In the genomic region with DNA sequence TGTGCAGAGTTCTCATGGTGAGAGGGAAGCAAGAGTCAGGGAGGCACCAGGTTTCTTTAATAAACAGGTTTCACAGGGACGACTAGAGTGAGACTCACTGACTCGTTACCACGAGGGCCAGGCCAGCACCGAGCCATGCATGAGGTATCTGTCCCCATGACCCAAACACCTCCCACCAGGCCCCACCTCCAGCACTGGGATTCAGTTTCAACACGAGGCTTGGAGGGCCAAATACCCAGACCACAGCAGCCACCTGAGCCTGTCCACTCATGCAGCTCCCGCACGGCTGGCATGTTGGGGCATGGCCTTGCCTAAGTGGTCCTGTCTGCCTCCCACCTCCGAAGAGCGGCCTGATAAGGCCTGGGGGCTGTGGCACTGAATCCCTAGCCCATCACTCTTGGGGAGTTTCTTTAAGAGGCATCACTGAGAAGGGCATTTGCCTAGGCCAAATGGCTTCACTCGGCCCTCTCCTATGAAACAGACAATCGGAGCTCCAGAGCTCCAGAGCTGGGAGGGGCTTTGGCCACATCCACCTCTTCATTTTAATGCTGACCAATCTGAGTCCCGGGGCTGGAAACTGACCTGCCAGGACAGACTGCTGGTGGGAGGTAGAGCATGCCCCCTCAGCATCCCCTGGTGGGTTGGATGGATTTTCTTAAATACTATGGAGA, we compare ENCODE assay signal across 28 cellular contexts.
A peak's percentile ranks its signal among the peaks of the same experiment; 100 is the strongest.
DNase-seq lines count a peak whose midpoint lies in the region; ATAC-seq and TF ChIP-seq lines count a peak whose summit lies in the region.
"Had no signal": no experiment of that assay in that cellular context is flagged by ENCODE, and none has a peak within 500 bp of the region (broad histone marks: within the 10 kb centered on the region; RNA-seq: fewer than 3 reads in every experiment).

No MANE protein-coding gene starts in this region.

- no peaks in the 10 kb centered on the region for H3K27me3 ChIP-seq in naive thymus-derived CD4-positive, alpha-beta T cell (ENCODE audit: control insufficient read depth in 2 of 2, insufficient read depth in 2 of 2, low read length in 2 of 2)
- H3K27me3 ChIP-seq: body of pancreas had no signal

- peaks cover 13% of the 10 kb centered on the region for H3K36me3 Mint-ChIP-seq in T-helper 2 cell treated with Interferon-gamma antibody and Interleukin-4, amounts not matched to agents 5 μg/mL and 100 μg/mL, for 36 hours (ENCODE audit: low read depth)
- peaks cover 9% of the 10 kb centered on the region for H3K36me3 Mint-ChIP-seq in natural killer cell
- H3K36me3 Mint-ChIP-seq in natural killer cell treated with Interleukin-12 subunit alpha and Interleukin-12 subunit beta and Interleukin-15 and Interleukin-18, amount 100 ng/mL, for 72 hours: peaks cover 18% of the 10 kb centered on the region
- peaks cover 13% of the 10 kb centered on the region for H3K36me3 Mint-ChIP-seq in activated naive CD8-positive, alpha-beta T cell treated with anti-CD3 and anti-CD28 coated beads, Interleukin-2, amount 50 U/mL, for 24 hours (ENCODE audit: low read depth)
- H3K36me3 Mint-ChIP-seq in naive thymus-derived CD4-positive, alpha-beta T cell: peaks cover 0 to 24% (median 0%) of the 10 kb centered on the region in 5 donors
- H3K36me3 Mint-ChIP-seq: memory B cell, T-cell had no signal

- H3K27me3 Mint-ChIP-seq in T-helper 2 cell treated with Interferon-gamma antibody and Interleukin-4, amounts not matched to agents 5 μg/mL and 100 μg/mL, for 36 hours (ENCODE audit: low read depth): peaks cover 24% of the 10 kb centered on the region
- peaks cover 26 to 39% of the 10 kb centered on the region in 2 donors for H3K27me3 Mint-ChIP-seq in natural killer cell (ENCODE audit: low read depth in 2 of 2)
- peaks cover 27 to 40% of the 10 kb centered on the region in 2 donors for H3K27me3 Mint-ChIP-seq in natural killer cell treated with Interleukin-12 subunit alpha and Interleukin-12 subunit beta and Interleukin-15 and Interleukin-18, amount 100 ng/mL, for 72 hours
- H3K27me3 Mint-ChIP-seq in activated naive CD8-positive, alpha-beta T cell treated with anti-CD3 and anti-CD28 coated beads, Interleukin-2, amount 50 U/mL, for 24 hours: peaks cover 19% of the 10 kb centered on the region
- peaks cover 0 to 25% (median 10%) of the 10 kb centered on the region in 5 donors for H3K27me3 Mint-ChIP-seq in naive thymus-derived CD4-positive, alpha-beta T cell

- H3K4me1 ChIP-seq in naive thymus-derived CD4-positive, alpha-beta T cell (ENCODE audit: control insufficient read depth in 2 of 2, insufficient read depth in 2 of 2, low read length in 2 of 2): peaks cover 14 to 19% of the 10 kb centered on the region in 2 donors
- H3K4me1 ChIP-seq: HAP-1, heart left ventricle had no signal

- H3K4me3 Mint-ChIP-seq in T-helper 2 cell treated with Interferon-gamma antibody and Interleukin-4, amounts not matched to agents 5 μg/mL and 100 μg/mL, for 36 hours: no peak overlapping the region
- no peak overlapping the region for H3K4me3 Mint-ChIP-seq in natural killer cell
- H3K4me3 Mint-ChIP-seq in natural killer cell treated with Interleukin-12 subunit alpha and Interleukin-12 subunit beta and Interleukin-15 and Interleukin-18, amount 100 ng/mL, for 72 hours: no peak overlapping the region
- H3K4me3 Mint-ChIP-seq in activated naive CD8-positive, alpha-beta T cell treated with anti-CD3 and anti-CD28 coated beads, Interleukin-2, amount 50 U/mL, for 24 hours: no peak overlapping the region
- no peak overlapping the region for H3K4me3 Mint-ChIP-seq in naive thymus-derived CD4-positive, alpha-beta T cell
- H3K4me3 Mint-ChIP-seq: activated CD4-positive, alpha-beta T cell treated with anti-CD3 and anti-CD28 coated beads for 36 hours; memory B cell; T-cell had no signal

- H3K4me3 ChIP-seq in naive thymus-derived CD4-positive, alpha-beta T cell (ENCODE audit: low read length): no peak overlapping the region
- H3K4me3 ChIP-seq: body of pancreas, HAP-1, heart left ventricle, smooth muscle cell had no signal

- POLR2A ChIA-PET in naive thymus-derived CD4-positive, alpha-beta T cell (lab: Charles Lee): interaction anchor here (0.6 to 1.6 kb wide), 3 partner anchors 17 to 26 kb away, joined by 3 read pairs; no protein-coding TSS in a partner anchor

- TF ChIP-seq CTCF in natural killer cell (IDR thresholded peaks at IDR 0.05): no peak

- H3K4me1 Mint-ChIP-seq in T-helper 2 cell treated with Interferon-gamma antibody and Interleukin-4, amounts not matched to agents 5 μg/mL and 100 μg/mL, for 36 hours (ENCODE audit: low read depth): peaks cover 41% of the 10 kb centered on the region
- H3K4me1 Mint-ChIP-seq in natural killer cell: peaks cover 11 to 24% of the 10 kb centered on the region in 2 donors
- peaks cover 24 to 29% of the 10 kb centered on the region in 2 donors for H3K4me1 Mint-ChIP-seq in natural killer cell treated with Interleukin-12 subunit alpha and Interleukin-12 subunit beta and Interleukin-15 and Interleukin-18, amount 100 ng/mL, for 72 hours (ENCODE audit: low read depth in 2 of 2)
- H3K4me1 Mint-ChIP-seq in activated naive CD8-positive, alpha-beta T cell treated with anti-CD3 and anti-CD28 coated beads, Interleukin-2, amount 50 U/mL, for 24 hours: peaks cover 60% of the 10 kb centered on the region
- H3K4me1 Mint-ChIP-seq in naive thymus-derived CD4-positive, alpha-beta T cell: peaks cover 12 to 45% (median 40%) of the 10 kb centered on the region in 7 donors
- H3K4me1 Mint-ChIP-seq: memory B cell had no signal

- intact Hi-C loops in natural killer cell (cut with micrococcal nuclease): no loop called here
- intact Hi-C loops in naive thymus-derived CD4-positive, alpha-beta T cell (cut with micrococcal nuclease): loop anchor here in 1 of 2 donors (5.0 kb wide), 1 partner anchor 358 kb away; no protein-coding TSS in a partner anchor

- peaks cover 0 to 4% (median 0%) of the 10 kb centered on the region in 3 experiments for H3K9me3 ChIP-seq in naive thymus-derived CD4-positive, alpha-beta T cell (ENCODE audit: control insufficient read depth in 2 of 3, low read length in 3 of 3)
- H3K9me3 ChIP-seq: body of pancreas, HAP-1 had no signal

- no peak overlapping the region for H3K27ac Mint-ChIP-seq in T-helper 2 cell treated with Interferon-gamma antibody and Interleukin-4, amounts not matched to agents 5 μg/mL and 100 μg/mL, for 36 hours
- no peak overlapping the region for H3K27ac Mint-ChIP-seq in natural killer cell
- H3K27ac Mint-ChIP-seq in natural killer cell treated with Interleukin-12 subunit alpha and Interleukin-12 subunit beta and Interleukin-15 and Interleukin-18, amount 100 ng/mL, for 72 hours: peak overlapping the region in 1 of 2 donors; percentile 31
- peak overlapping the region; percentile 53 for H3K27ac Mint-ChIP-seq in activated naive CD8-positive, alpha-beta T cell treated with anti-CD3 and anti-CD28 coated beads, Interleukin-2, amount 50 U/mL, for 24 hours
- H3K27ac Mint-ChIP-seq in naive thymus-derived CD4-positive, alpha-beta T cell: no peak overlapping the region
- H3K27ac Mint-ChIP-seq: activated CD4-positive, alpha-beta T cell treated with anti-CD3 and anti-CD28 coated beads for 36 hours; memory B cell; T-cell had no signal

- no peaks in the 10 kb centered on the region for H3K36me3 ChIP-seq in naive thymus-derived CD4-positive, alpha-beta T cell (ENCODE audit: control insufficient read depth in 2 of 3, insufficient read depth in 3 of 3, low read length in 3 of 3)
- H3K36me3 ChIP-seq: HAP-1, heart left ventricle had no signal

- CTCF ChIA-PET in naive thymus-derived CD4-positive, alpha-beta T cell (lab: Charles Lee): no interaction called here

- peak; percentile 7 for DNase-seq in T-helper 2 cell treated with Interferon-gamma antibody and Interleukin-4, amounts not matched to agents 5 μg/mL and 100 μg/mL, for 36 hours (ENCODE audit: low spot score)
- DNase-seq in T-helper 2 cell: no peak
- DNase-seq in natural killer cell: peak; percentile 7
- DNase-seq in natural killer cell treated with Interleukin-12 subunit alpha and Interleukin-12 subunit beta and Interleukin-15 and Interleukin-18, amount 100 ng/mL, for 72 hours (ENCODE audit: low spot score): no peak
- DNase-seq in activated naive CD8-positive, alpha-beta T cell treated with anti-CD3 and anti-CD28 coated beads, Interleukin-2, amount 50 U/mL, for 24 hours: no peak
- DNase-seq in stimulated activated CD8-positive, alpha-beta memory T cell treated with anti-CD3 and anti-CD28 coated beads, Interleukin-4, amount 100 ng/mL, for 48 hours: peak; percentile 38
- no peak for DNase-seq in effector CD4-positive, alpha-beta T cell
- no peak for DNase-seq in naive thymus-derived CD4-positive, alpha-beta T cell
- DNase-seq: body of pancreas; CD4-positive, alpha-beta memory T cell; DMS 273 treated with DMSO at 0.1 percent for 48 hours; effector memory CD4-positive, alpha-beta T cell; erythroblast; foreskin fibroblast; Karpas-422; MV-4-11; NCI-H1694; NCI-H524; occipital lobe; SHP77 treated with DMSO at 0.1 percent for 48 hours; substantia nigra had no signal

- H3K27ac ChIP-seq in naive thymus-derived CD4-positive, alpha-beta T cell (ENCODE audit: low read depth, low read length): no peak overlapping the region
- H3K27ac ChIP-seq: 22Rv1, body of pancreas, heart left ventricle had no signal

- ATAC-seq in natural killer cell: no peak
- no peak for ATAC-seq in natural killer cell treated with Interleukin-12 subunit alpha and Interleukin-12 subunit beta and Interleukin-15 and Interleukin-18, amount 100 ng/mL, for 72 hours
- ATAC-seq in activated naive CD8-positive, alpha-beta T cell treated with anti-CD3 and anti-CD28 coated beads, Interleukin-2, amount 50 U/mL, for 24 hours: peak; percentile 25
- no peak for ATAC-seq in naive thymus-derived CD4-positive, alpha-beta T cell
- ATAC-seq: body of pancreas, T-cell had no signal

- H3K9me3 Mint-ChIP-seq in T-helper 2 cell treated with Interferon-gamma antibody and Interleukin-4, amounts not matched to agents 5 μg/mL and 100 μg/mL, for 36 hours: peaks cover 31% of the 10 kb centered on the region
- H3K9me3 Mint-ChIP-seq in natural killer cell: no peaks in the 10 kb centered on the region
- H3K9me3 Mint-ChIP-seq in natural killer cell treated with Interleukin-12 subunit alpha and Interleukin-12 subunit beta and Interleukin-15 and Interleukin-18, amount 100 ng/mL, for 72 hours: peaks cover 4% of the 10 kb centered on the region
- peaks cover 15% of the 10 kb centered on the region for H3K9me3 Mint-ChIP-seq in activated naive CD8-positive, alpha-beta T cell treated with anti-CD3 and anti-CD28 coated beads, Interleukin-2, amount 50 U/mL, for 24 hours
- peaks cover 0 to 16% (median 6%) of the 10 kb centered on the region in 11 donors for H3K9me3 Mint-ChIP-seq in naive thymus-derived CD4-positive, alpha-beta T cell

Comparison
In these comparisons a context has a peak if more than half of its experiments do, and no peak if none do; other contexts are left out.
1. DNase-seq: peak in T-helper 2 cell treated with Interferon-gamma antibody and Interleukin-4, amounts not matched to agents 5 μg/mL and 100 μg/mL, for 36 hours (single experiment), natural killer cell (single experiment) and stimulated activated CD8-positive, alpha-beta memory T cell treated with anti-CD3 and anti-CD28 coated beads, Interleukin-4, amount 100 ng/mL, for 48 hours (single experiment); none in T-helper 2 cell (0 of 5), natural killer cell treated with Interleukin-12 subunit alpha and Interleukin-12 subunit beta and Interleukin-15 and Interleukin-18, amount 100 ng/mL, for 72 hours (single experiment), activated naive CD8-positive, alpha-beta T cell treated with anti-CD3 and anti-CD28 coated beads, Interleukin-2, amount 50 U/mL, for 24 hours (single experiment), effector CD4-positive, alpha-beta T cell (single experiment) and naive thymus-derived CD4-positive, alpha-beta T cell (0 of 9).